9 cellular contexts compared by ENCODE assay signal in the genomic region with DNA sequence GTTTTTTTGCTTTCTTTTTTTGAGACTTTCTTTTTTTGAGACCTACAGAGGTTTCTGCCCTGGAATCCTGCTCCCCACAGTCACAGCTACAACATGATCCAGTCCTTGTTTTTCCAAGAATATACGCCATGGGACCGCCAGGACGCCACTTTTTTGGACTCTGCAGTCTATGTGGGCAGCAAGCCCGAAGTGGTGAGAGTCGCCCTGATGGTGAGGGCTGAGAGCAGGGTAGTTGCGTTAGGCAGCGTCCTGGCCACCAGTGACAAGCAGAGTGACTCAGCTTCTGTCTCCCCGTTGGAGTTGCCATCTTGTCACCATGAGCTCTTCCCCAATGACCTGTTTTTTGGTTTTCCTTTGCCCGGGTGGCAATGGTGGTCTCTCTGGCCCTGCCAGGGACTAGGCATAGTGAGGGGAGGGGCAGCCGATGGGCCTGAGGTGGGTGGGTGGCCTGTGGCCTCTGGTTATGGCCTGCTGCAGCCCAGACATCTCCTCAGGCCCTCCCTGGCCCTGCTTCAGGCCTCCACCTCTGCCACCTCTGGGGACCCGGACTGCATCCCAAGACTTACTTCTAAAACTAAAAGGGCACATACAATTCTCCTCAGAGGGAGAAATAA.
"Had no signal": no experiment of that assay in that cellular context is flagged by ENCODE, and none has a peak within 500 bp of the region (broad histone marks: within the 10 kb centered on the region; RNA-seq: fewer than 3 reads in every experiment).

No MANE protein-coding gene starts in this region.

- H3K9me3 ChIP-seq: HAP-1 had no signal

- H3K9ac ChIP-seq: GM23248 had no signal

- FAIRE-seq: H1, H54 had no signal

- H3K4me2 ChIP-seq: GM23338 had no signal

- H3K4me1 ChIP-seq: HAP-1 had no signal

- H3K4me1 Mint-ChIP-seq: GM23338 had no signal

- DNase-seq: GM23248, GOT3, H7, HCEC 1CT, HFFc6 had no signal

- H3K27ac ChIP-seq: GM23248 had no signal

- H3K4me3 Mint-ChIP-seq: GM23338, HFFc6 had no signal

- H3K4me3 ChIP-seq: GM23248, GM23338, HAP-1 had no signal

- H3K36me3 ChIP-seq: HAP-1 had no signal

- H3K27ac Mint-ChIP-seq: GM23338, HFFc6 had no signal

- H2AFZ ChIP-seq: GM23248, GM23338 had no signal
